ENCODE assay signal across 8 cellular contexts in the genomic region with DNA sequence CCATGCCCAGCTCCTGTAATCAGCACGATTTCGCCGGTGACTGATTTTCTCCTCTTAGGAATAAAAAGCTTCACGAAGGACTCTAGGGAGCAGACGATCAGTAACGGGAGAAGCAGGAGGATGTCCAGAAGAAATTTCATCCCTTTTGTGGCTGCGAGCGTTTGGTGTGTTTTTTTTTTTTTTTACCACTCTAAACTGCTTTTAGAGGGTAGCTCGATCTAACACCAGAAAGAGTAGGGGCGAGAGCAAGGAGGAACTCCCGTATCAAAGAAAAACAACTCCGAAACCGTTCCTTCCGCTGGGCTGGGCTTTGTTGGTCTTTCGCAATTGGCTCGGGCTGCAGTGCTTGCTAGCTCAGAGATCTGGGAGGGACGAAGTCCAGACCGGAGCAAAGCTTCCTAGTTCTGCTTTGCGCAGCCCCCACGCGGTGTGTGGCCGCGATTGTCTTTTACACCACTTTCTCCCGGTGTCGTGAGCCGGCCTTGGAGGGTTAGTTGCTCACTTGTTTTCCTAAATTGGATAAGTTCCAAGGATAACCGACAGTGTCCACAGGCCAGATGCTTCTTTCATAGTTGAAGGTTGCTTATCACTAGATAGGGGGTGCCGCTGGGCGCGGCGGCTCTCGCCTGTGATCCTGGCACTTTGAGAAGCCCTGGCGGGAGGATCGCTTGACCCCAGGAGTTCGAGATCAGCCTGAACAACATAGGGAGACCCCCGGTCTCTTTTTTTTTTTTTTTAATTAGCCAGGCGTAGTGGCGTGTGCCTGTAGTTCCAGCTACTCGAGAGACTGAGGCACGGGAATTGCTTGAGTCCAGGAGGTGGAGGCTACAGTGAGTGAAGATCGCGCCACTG. TPM values are rescaled to one million over a fixed set of nuclear protein-coding genes. Genes with fewer than 3 reads are reported as not detected.
A peak's percentile ranks its signal among the peaks of the same experiment; 100 is the strongest.
DNase-seq lines count a peak whose midpoint lies in the region; ATAC-seq and TF ChIP-seq lines count a peak whose summit lies in the region.

TSS of gene HSD17B11 (minus strand) at position 258 of the 852 bp plus-strand sequence. CDS start at position 140, 118 bp downstream.

- peak; percentile 67 for DNase-seq in AG09309 (ENCODE audit: low read depth)
- peak; percentile 66 for DNase-seq in NCI-H345 treated with DMSO at 0.1 percent for 48 hours (lab: John Stamatoyannopoulos, UW; ENCODE audit: unreplicated experiment)
- DNase-seq in activated CD4-positive, CD25-positive, alpha-beta regulatory T cell (lab: John Stamatoyannopoulos, UW), result peak; percentile 41 to 63 (median 52)
- peak; percentile 79 for DNase-seq in central memory CD4-positive, alpha-beta T cell
- peak; percentile 91 for DNase-seq in inferior parietal cortex (ENCODE audit: extremely low spot score)
- peak; percentile 96 for DNase-seq in spleen

- H3K27me3 ChIP-seq in spleen (replicated peaks in 1 of 7), result no peaks in the 10 kb centered on the region

- ATAC-seq in GM19023 (IDR thresholded peaks at IDR 0.05; ENCODE audit: unreplicated experiment) (peak; percentile 99), HG03280 (IDR thresholded peaks at IDR 0.05; ENCODE audit: unreplicated experiment) (peak; percentile 100)

- peak within 1 kb of the TSS; percentile 49 for H3K4me3 ChIP-seq in AG09309 (ENCODE audit: control insufficient read depth, low read depth, low read length)
- peak within 1 kb of the TSS; percentile 46 to 86 (median 66) for H3K4me3 ChIP-seq in spleen

- peaks cover 0 to 6% (median 0%) of the 10 kb centered on the region in 8 donors for H3K9me3 ChIP-seq in spleen

- TF ChIP-seq CTCF in AG09309 (IDR thresholded peaks at IDR 0.05; ENCODE audit: control insufficient read depth, insufficient read depth, low read depth, low read length, missing control alignments) (no peak), spleen (IDR thresholded peaks at IDR 0.05 in 8 of 11, conservative IDR thresholded peaks at IDR 0.05 in 3 of 11) (peak in 7 of 11 experiments; percentile 5 to 35 (median 26))

- H3K36me3 ChIP-seq in spleen, result no peaks in the 10 kb centered on the region

- intact Hi-C loops in spleen (cut with DNase I; ENCODE audit: low total_unique reads), result no loop called here

- peak within 1 kb of the TSS; percentile 88 to 96 (median 90) for H3K27ac ChIP-seq in spleen

- 1 to 3% (median 2%) methylated on average over 41 to 42 of the region's 42 CpGs for WGBS in spleen, 5 donors

- H3K4me1 ChIP-seq in spleen, result peaks cover 19 to 54% (median 46%) of the 10 kb centered on the region in 6 donors

- peak; percentile 55 to 89 (median 70) for TF ChIP-seq POLR2A in spleen (IDR thresholded peaks at IDR 0.05)

RNA-seq across cellular contexts. Expression of gene HSD17B11, which starts in this region (rescaled TPM):
- 100 to 1,000 TPM in 1 of 7 donors, 10 to 100 TPM in 6; 50.0 to 121 (median 60.5) TPM for total RNA-seq in spleen
- 10 to 100 TPM; 27.0 to 48.0 (median 35.2) TPM for polyA plus RNA-seq in spleen

Comparison
In these comparisons a context has a peak if more than half of its experiments do, and no peak if none do; other contexts are left out.
1. Peak in every context shown above with its lines: DNase-seq, ATAC-seq, H3K4me3 ChIP-seq and H3K27ac ChIP-seq.